Comparison of ENCODE assay signal across 14 cellular contexts in genomic region chr15:90617668-90618097, GRCh38.
DNase-seq lines count a peak whose midpoint lies in the region; ATAC-seq and TF ChIP-seq lines count a peak whose summit lies in the region.
"Had no signal": no experiment of that assay in that cellular context is flagged by ENCODE, and none has a peak within 500 bp of the region (broad histone marks: within the 10 kb centered on the region; RNA-seq: fewer than 3 reads in every experiment).

No MANE protein-coding gene starts in this region.

- no peak overlapping the region for H3K4me3 ChIP-seq in LNCaP clone FGC (ENCODE audit: low read depth, low read length)
- H3K4me3 ChIP-seq: GM12878, PC-9 had no signal

- H3K27ac ChIP-seq in caudate nucleus (ENCODE audit: low read depth, low read length), result peak overlapping the region; percentile 26
- H3K27ac ChIP-seq: PC-9 had no signal

- DNase-seq in NCI-H1092 treated with DMSO at 0.1 percent for 48 hours (lab: John Stamatoyannopoulos, UW), result peak; percentile 34
- no peak for DNase-seq in NCI-H1092 (lab: John Stamatoyannopoulos, UW)
- DNase-seq in LNCaP clone FGC (ENCODE audit: low read depth), result peak; percentile 56
- no peak for DNase-seq in caudate nucleus (lab: John Stamatoyannopoulos, UW)
- no peak for DNase-seq in sciatic nerve (ENCODE audit: low spot score)
- no peak for DNase-seq in GM10266 (ENCODE audit: extremely low spot score)
- no peak for DNase-seq in NCI-H2081 treated with DMSO at 0.1 percent for 48 hours (lab: John Stamatoyannopoulos, UW)
- DNase-seq: activated B cell treated with CpG ODN at 0.5 μM for 24 hours, EL, islet precursor cell, PC-9 had no signal

- TF ChIP-seq CTCF in LNCaP clone FGC (IDR thresholded peaks at IDR 0.05; ENCODE audit: control insufficient read depth, extremely low read depth, insufficient read depth) (no peak), GM10266 (IDR thresholded peaks at IDR 0.05; ENCODE audit: control insufficient read depth, insufficient read depth, low read depth, missing control alignments) (no peak)

- intact Hi-C loops in sciatic nerve (cut with DNase I), result no loop called here

- ATAC-seq in sciatic nerve (peak; percentile 86), GM21447 (IDR thresholded peaks at IDR 0.05; ENCODE audit: unreplicated experiment) (no peak)
- ATAC-seq: CD8-positive, alpha-beta T cell; GM12878 had no signal

Comparison
In these comparisons a context has a peak if more than half of its experiments do, and no peak if none do; other contexts are left out.
1. DNase-seq: peak in NCI-H1092 treated with DMSO at 0.1 percent for 48 hours (single experiment) and LNCaP clone FGC (single experiment); none in NCI-H1092 (single experiment), caudate nucleus (0 of 61), sciatic nerve (single experiment), GM10266 (single experiment) and NCI-H2081 treated with DMSO at 0.1 percent for 48 hours (single experiment).